23 cellular contexts compared by ENCODE assay signal in the genomic region with DNA sequence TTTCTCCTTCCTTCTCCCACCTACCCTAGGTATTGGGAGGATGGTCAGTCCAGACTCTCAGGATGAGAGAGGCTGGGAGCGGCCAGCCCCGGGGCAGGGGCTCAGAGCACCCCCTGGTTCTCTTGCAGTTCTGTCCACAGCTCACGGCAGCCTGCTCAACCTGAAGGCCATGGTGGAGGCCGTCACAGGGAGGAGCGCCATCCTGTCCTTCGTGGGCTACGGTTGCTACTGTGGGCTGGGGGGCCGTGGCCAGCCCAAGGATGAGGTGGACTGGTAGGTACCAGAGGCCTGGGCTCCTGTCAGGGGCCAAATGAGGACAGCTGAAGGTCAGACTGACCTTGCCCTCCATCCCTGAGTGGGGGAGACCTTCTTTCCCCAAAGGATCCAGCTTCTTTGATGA. TPM values are rescaled to one million over a fixed set of nuclear protein-coding genes. Genes with fewer than 3 reads are reported as not detected.
A peak's percentile ranks its signal among the peaks of the same experiment; 100 is the strongest.
DNase-seq lines count a peak whose midpoint lies in the region; ATAC-seq, FAIRE-seq and TF ChIP-seq lines count a peak whose summit lies in the region.
"Had no signal": no experiment of that assay in that cellular context is flagged by ENCODE, and none has a peak within 500 bp of the region (broad histone marks: within the 10 kb centered on the region; RNA-seq: fewer than 3 reads in every experiment).

No MANE protein-coding gene starts in this region.

- H3K9me3 ChIP-seq in kidney (ENCODE audit: control insufficient read depth in 1 of 2, low read length in 2 of 2) (no peaks in the 10 kb centered on the region), osteoblast (ENCODE audit: low read depth, low read length) (no peaks in the 10 kb centered on the region), upper lobe of right lung (no peaks in the 10 kb centered on the region)
- H3K9me3 ChIP-seq: BLaER1 had no signal

- H3K36me3 ChIP-seq in kidney (ENCODE audit: control insufficient read depth in 1 of 2, insufficient read depth in 2 of 2, low read length in 2 of 2) (no peaks in the 10 kb centered on the region), osteoblast (ENCODE audit: insufficient read depth, low read length) (no peaks in the 10 kb centered on the region), upper lobe of right lung (no peaks in the 10 kb centered on the region)
- H3K36me3 ChIP-seq: BLaER1 had no signal

- no peaks in the 10 kb centered on the region for H3K9me3 Mint-ChIP-seq in CD14-positive monocyte
- H3K9me3 Mint-ChIP-seq: CD8-positive, alpha-beta T cell; H9 had no signal

- intact Hi-C loops in CD14-positive monocyte (cut with micrococcal nuclease) = no loop called here
- intact Hi-C loops in kidney (cut with DNase I) = no loop called here
- intact Hi-C loops in upper lobe of right lung (cut with DNase I) = no loop called here

- H3K27ac Mint-ChIP-seq in CD14-positive monocyte = no peak overlapping the region
- H3K27ac Mint-ChIP-seq: CD8-positive, alpha-beta T cell; H9 had no signal

- H3K27ac ChIP-seq in kidney (ENCODE audit: low read depth in 2 of 2, low read length in 2 of 2) (no peak overlapping the region), osteoblast (ENCODE audit: low read depth, low read length) (no peak overlapping the region), upper lobe of right lung (no peak overlapping the region)
- H3K27ac ChIP-seq: BLaER1 had no signal

- H2AFZ ChIP-seq in osteoblast (ENCODE audit: low read length) = no peak overlapping the region

- no peaks in the 10 kb centered on the region for H3K36me3 Mint-ChIP-seq in CD14-positive monocyte
- H3K36me3 Mint-ChIP-seq: CD8-positive, alpha-beta T cell had no signal

- H3K4me1 ChIP-seq in kidney (ENCODE audit: control insufficient read depth in 1 of 2, insufficient read depth in 1 of 2, low read depth in 1 of 2, low read length in 2 of 2) (no peaks in the 10 kb centered on the region), osteoblast (ENCODE audit: insufficient read depth, low read length) (no peaks in the 10 kb centered on the region), upper lobe of right lung (no peaks in the 10 kb centered on the region)

- ATAC-seq in upper lobe of right lung = no peak
- ATAC-seq in GM18502 (IDR thresholded peaks at IDR 0.05; ENCODE audit: poor library complexity, unreplicated experiment) = no peak
- ATAC-seq: CD8-positive, alpha-beta T cell; GM12878 had no signal

- H3K4me2 ChIP-seq in osteoblast (ENCODE audit: insufficient read depth, low read length) = no peak overlapping the region
- H3K4me2 ChIP-seq: BLaER1 had no signal

- H3K27me3 Mint-ChIP-seq in CD14-positive monocyte (ENCODE audit: low read depth in 3 of 3) = peaks cover 4 to 18% (median 5%) of the 10 kb centered on the region in 3 donors

- no peak overlapping the region for H3K9ac ChIP-seq in kidney (ENCODE audit: low read length in 2 of 2)
- H3K9ac ChIP-seq: BLaER1 had no signal

- FAIRE-seq in kidney (lab: Jason Lieb, UNC) = no peak
- FAIRE-seq: GM12878, GM19239, H1, HTR-8/SVneo had no signal

- DNase-seq in CD14-positive monocyte (ENCODE audit: low spot score) (peak; percentile 32), kidney (peak; percentile 57), osteoblast (ENCODE audit: insufficient read length, low spot score, missing footprints) (peak; percentile 37), upper lobe of right lung (peak; percentile 53), LoVo (ENCODE audit: low spot score) (no peak)
- DNase-seq in activated CD4-positive, alpha-beta T cell treated with anti-CD3 and anti-CD28 coated beads for 1 hour = no peak
- DNase-seq: 8988T; Calu3; CD8-positive, alpha-beta T cell; DMS 273 treated with DMSO at 0.1 percent for 48 hours; DMS53; DND-41; EL; H9 had no signal

- TF ChIP-seq CTCF in CD14-positive monocyte (IDR thresholded peaks at IDR 0.05) = no peak
- TF ChIP-seq CTCF in kidney (IDR thresholded peaks at IDR 0.05; ENCODE audit: borderline replicate concordance, extremely low read depth, insufficient read depth) = no peak
- TF ChIP-seq CTCF in osteoblast (IDR thresholded peaks at IDR 0.05; ENCODE audit: extremely low read depth, low read depth, low read length) = no peak
- TF ChIP-seq CTCF in upper lobe of right lung (IDR thresholded peaks at IDR 0.05) = no peak

- H3K27me3 ChIP-seq in osteoblast (ENCODE audit: insufficient read depth, low read length) = peaks cover 8% of the 10 kb centered on the region
- H3K27me3 ChIP-seq in upper lobe of right lung = no peaks in the 10 kb centered on the region
- H3K27me3 ChIP-seq: BLaER1 had no signal

- H4K20me1 ChIP-seq in osteoblast (ENCODE audit: insufficient read depth, low read length) = no peaks in the 10 kb centered on the region
- H4K20me1 ChIP-seq: BLaER1 had no signal

- no peaks in the 10 kb centered on the region for H3K79me2 ChIP-seq in osteoblast (ENCODE audit: insufficient read depth, low read length)

- H3K4me3 Mint-ChIP-seq in CD14-positive monocyte = no peak overlapping the region
- H3K4me3 Mint-ChIP-seq: CD8-positive, alpha-beta T cell; H9 had no signal

- no peak overlapping the region for H3K4me3 ChIP-seq in kidney (ENCODE audit: low read length in 2 of 2)
- no peak overlapping the region for H3K4me3 ChIP-seq in osteoblast (ENCODE audit: insufficient read depth, low read length)
- no peak overlapping the region for H3K4me3 ChIP-seq in upper lobe of right lung
- H3K4me3 ChIP-seq: BLaER1, GM12878 had no signal

- no peaks in the 10 kb centered on the region for H3K4me1 Mint-ChIP-seq in CD14-positive monocyte

RNA-seq across cellular contexts. Expression of gene PLA2G2F, which starts 4.2 kb away (rescaled TPM):
- polyA plus RNA-seq in CD14-positive monocyte (not detected), kidney (ENCODE audit: insufficient read depth, low read depth, low replicate concordance) (not detected)
- total RNA-seq in kidney (not detected), osteoblast (not detected in 2 replicates), upper lobe of right lung (not detected)
- total RNA-seq: A673; Calu3; CD8-positive, alpha-beta T cell; G401; GM12878; H1; H9 had no signal
- polyA plus RNA-seq: AG04450, H1 had no signal

RNA-seq across cellular contexts. Expression of gene PLA2G2D, which starts 24.0 kb away (rescaled TPM):
- polyA plus RNA-seq in CD14-positive monocyte (under 1 TPM in 1 of 2 donors, not detected in 1; 0.08 TPM), kidney (ENCODE audit: insufficient read depth, low read depth, low replicate concordance) (not detected)
- total RNA-seq in kidney (1.1 TPM), osteoblast (not detected in 2 replicates), upper lobe of right lung (not detected)
- total RNA-seq: A673; Calu3; CD8-positive, alpha-beta T cell; G401; H1; H9 had no signal
- polyA plus RNA-seq: AG04450, H1 had no signal

RNA-seq across cellular contexts. Expression of gene UBXN10, which starts 42.6 kb away (rescaled TPM):
- under 1 TPM; 0.30 to 0.82 TPM for polyA plus RNA-seq in CD14-positive monocyte
- 12.6 TPM for total RNA-seq in kidney
- polyA plus RNA-seq in kidney (ENCODE audit: insufficient read depth, low read depth, low replicate concordance) = 2.3 TPM
- total RNA-seq in osteoblast = under 0.01 TPM in 1 of 2 replicates, not detected in the other
- total RNA-seq in upper lobe of right lung = 0.87 TPM
- total RNA-seq: A673, GM12878 had no signal
- polyA plus RNA-seq: AG04450 had no signal

RNA-seq across cellular contexts. Expression of gene PLA2G2C, which starts 43.0 kb away (rescaled TPM):
- polyA plus RNA-seq in CD14-positive monocyte (under 1 TPM in 1 of 2 donors, not detected in 1; 0.07 TPM), kidney (ENCODE audit: insufficient read depth, low read depth, low replicate concordance) (not detected)
- total RNA-seq in kidney (0.31 TPM), osteoblast (not detected in 2 replicates), upper lobe of right lung (not detected)
- total RNA-seq: A673; Calu3; CD8-positive, alpha-beta T cell; G401; GM12878; H1; H9 had no signal
- polyA plus RNA-seq: AG04450, H1 had no signal

Comparison
In these comparisons a context has a peak if more than half of its experiments do, and no peak if none do; other contexts are left out.
1. DNase-seq: peak in CD14-positive monocyte (single experiment), kidney (single experiment), osteoblast (single experiment) and upper lobe of right lung (single experiment); none in activated CD4-positive, alpha-beta T cell treated with anti-CD3 and anti-CD28 coated beads for 1 hour (single experiment) and LoVo (single experiment).